In the genomic region with DNA sequence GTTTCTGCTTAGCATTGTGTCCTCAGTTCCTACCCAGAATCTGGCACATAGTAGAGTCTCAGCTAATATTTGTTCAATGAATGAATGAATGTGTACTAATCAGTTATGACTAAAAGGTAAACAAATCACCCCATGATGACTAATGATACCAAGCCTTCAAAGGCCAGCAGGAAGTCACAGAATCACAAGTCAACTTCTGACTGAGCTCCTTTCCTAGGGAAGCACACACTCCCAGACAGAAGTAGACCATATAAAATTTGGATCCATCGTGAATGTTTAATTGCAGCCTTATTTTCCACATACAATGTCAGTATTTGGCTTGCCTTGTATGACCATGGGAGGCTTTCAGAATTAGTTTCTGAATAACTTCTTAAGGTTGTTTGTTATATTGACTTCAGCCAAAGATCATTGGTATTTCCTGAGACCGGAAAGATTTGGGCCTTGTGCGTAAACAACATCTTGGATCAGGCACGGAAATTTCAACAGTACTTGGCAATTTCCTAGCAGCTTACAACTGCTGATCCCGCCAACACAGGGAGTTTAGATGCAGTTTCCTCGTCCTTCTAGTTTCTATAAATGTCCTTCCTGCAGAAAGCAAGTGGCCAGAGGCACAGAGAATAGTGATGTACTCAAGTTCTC, we compare ENCODE assay signal across 9 cellular contexts.
A peak's percentile ranks its signal among the peaks of the same experiment; 100 is the strongest.
DNase-seq lines count a peak whose midpoint lies in the region; ATAC-seq, FAIRE-seq and TF ChIP-seq lines count a peak whose summit lies in the region.
"Had no signal": no experiment of that assay in that cellular context is flagged by ENCODE, and none has a peak within 500 bp of the region (broad histone marks: within the 10 kb centered on the region; RNA-seq: fewer than 3 reads in every experiment).

No MANE protein-coding gene starts in this region.

- peak overlapping the region; percentile 47 for H3K4me2 ChIP-seq in endothelial cell of umbilical vein (ENCODE audit: insufficient read depth, low read length)

- no peaks in the 10 kb centered on the region for H3K9me1 ChIP-seq in endothelial cell of umbilical vein (replicated peaks; ENCODE audit: control insufficient read depth, extremely low read depth, insufficient read depth, low read length)

- intact Hi-C loops in endothelial cell of umbilical vein (cut with micrococcal nuclease) = loop anchor here (1.0 to 2.0 kb wide), 3 partner anchors 186 to 566 kb away; partner anchors contain the start of genes ATP1B1 and NME7
- intact Hi-C loops in tibial artery (cut with DNase I; ENCODE audit: low total_unique reads) = no loop called here

- DNase-seq in MG63 (peak; percentile 54), endothelial cell of umbilical vein (ENCODE audit: low read depth, low spot score) (peak; percentile 90), tibial artery (peak in 1 of 2 donors; percentile 44), DMS 273 treated with DMSO at 0.1 percent for 48 hours (lab: John Stamatoyannopoulos, UW) (no peak), NCI-H1105 (lab: John Stamatoyannopoulos, UW) (no peak)
- DNase-seq: Peyer's patch; stimulated activated CD4-positive, alpha-beta T cell treated with anti-CD3 and anti-CD28 coated beads, Interleukin-1b, Interleukin-23, amount 100 ng/mL, for 48 hours had no signal

- CTCF ChIA-PET in endothelial cell of umbilical vein (lab: Charles Lee) = interaction anchor here (0.7 to 1.8 kb wide), 5 partner anchors 12 to 428 kb away, joined by 3 to 9 read pairs (median 4); no protein-coding TSS in a partner anchor

- H3K27ac ChIP-seq in endothelial cell of umbilical vein (ENCODE audit: insufficient read depth, low read depth, low read length) = peak overlapping the region; percentile 84
- H3K27ac ChIP-seq in liver (ENCODE audit: low read depth in 1 of 2, low read length in 2 of 2) = no peak overlapping the region
- H3K27ac ChIP-seq in tibial artery = peak overlapping the region; percentile 35

- no peaks in the 10 kb centered on the region for H3K79me2 ChIP-seq in endothelial cell of umbilical vein (ENCODE audit: control insufficient read depth, insufficient read depth, low read length)

- H3K9me3 ChIP-seq in MG63 (no peaks in the 10 kb centered on the region; the same call in 1 of the 2 replicates), endothelial cell of umbilical vein (replicated peaks; ENCODE audit: control insufficient read depth, insufficient read depth, low read length) (no peaks in the 10 kb centered on the region), liver (ENCODE audit: control insufficient read depth in 4 of 4, low read length in 3 of 4) (no peaks in the 10 kb centered on the region), tibial artery (no peaks in the 10 kb centered on the region)
- H3K9me3 ChIP-seq: Peyer's patch had no signal

- POLR2A ChIA-PET in endothelial cell of umbilical vein (lab: Charles Lee) = no interaction called here

- no peak for TF ChIP-seq POLR2A in endothelial cell of umbilical vein (IDR thresholded peaks at IDR 0.05; ENCODE audit: low read depth, low read length)

- H2AFZ ChIP-seq in endothelial cell of umbilical vein (ENCODE audit: low read depth, low read length) = peak overlapping the region; percentile 46

- H3K4me3 ChIP-seq in MG63 = no peak overlapping the region
- H3K4me3 ChIP-seq in endothelial cell of umbilical vein (replicated peaks in 1 of 3; ENCODE audit: insufficient read depth in 1 of 3, low read depth in 1 of 3, low read length in 3 of 3) = peak overlapping the region in 1 of 3 experiments; percentile 21
- H3K4me3 ChIP-seq in liver (ENCODE audit: low read depth in 1 of 3, low read length in 3 of 3) = no peak overlapping the region
- H3K4me3 ChIP-seq in tibial artery = no peak overlapping the region
- H3K4me3 ChIP-seq: Peyer's patch had no signal

- dilution Hi-C loops in endothelial cell of umbilical vein (cut with MboI; ENCODE audit: extremely low pct_ligation_motif_present, low sequenced_read_pairs) = no loop called here

- 61% methylated on average over 6 of the region's 6 CpGs for WGBS in liver

- H4K20me1 ChIP-seq in endothelial cell of umbilical vein (replicated peaks; ENCODE audit: control insufficient read depth, extremely low read depth, insufficient read depth, low read length) = no peaks in the 10 kb centered on the region

- H3K4me1 ChIP-seq in endothelial cell of umbilical vein (ENCODE audit: control insufficient read depth, extremely low read depth, insufficient read depth, low read length) (peaks cover 59% of the 10 kb centered on the region), liver (ENCODE audit: control insufficient read depth in 4 of 4, insufficient read depth in 4 of 4, low read length in 3 of 4) (peaks cover 0 to 3% (median 0%) of the 10 kb centered on the region in 4 donors), tibial artery (peaks cover 0 to 8% (median 0%) of the 10 kb centered on the region in 4 donors)

- H3K9ac ChIP-seq in endothelial cell of umbilical vein (replicated peaks; ENCODE audit: extremely low read depth, insufficient read depth, low read length) = peak overlapping the region; percentile 48
- no peak overlapping the region for H3K9ac ChIP-seq in liver (ENCODE audit: low read depth in 1 of 2, low read length in 2 of 2)

- ATAC-seq in HG02642 (IDR thresholded peaks at IDR 0.05; ENCODE audit: poor library complexity, unreplicated experiment) = no peak

- H3K27me3 ChIP-seq in MG63 (no peaks in the 10 kb centered on the region), endothelial cell of umbilical vein (ENCODE audit: control insufficient read depth in 2 of 2, insufficient read depth in 2 of 2, low read length in 2 of 2) (no peaks in the 10 kb centered on the region), liver (ENCODE audit: control insufficient read depth in 4 of 4, insufficient read depth in 4 of 4, low read length in 3 of 4) (no peaks in the 10 kb centered on the region), tibial artery (no peaks in the 10 kb centered on the region)
- H3K27me3 ChIP-seq: Peyer's patch had no signal

- peak; percentile 90 for FAIRE-seq in endothelial cell of umbilical vein (lab: Jason Lieb, UNC)

- BruUV-seq in endothelial cell of umbilical vein (replicated peaks; lab: Mats Ljungman, UMichigan) = no TSS peak

- H3K36me3 ChIP-seq in MG63 (no peaks in the 10 kb centered on the region), endothelial cell of umbilical vein (ENCODE audit: control insufficient read depth in 2 of 2, extremely low read depth in 1 of 2, insufficient read depth in 2 of 2, low read length in 2 of 2) (no peaks in the 10 kb centered on the region), liver (ENCODE audit: control insufficient read depth in 4 of 4, insufficient read depth in 3 of 4, low read depth in 1 of 4, low read length in 3 of 4) (no peaks in the 10 kb centered on the region), tibial artery (no peaks in the 10 kb centered on the region)
- H3K36me3 ChIP-seq: Peyer's patch had no signal

- peak; percentile 44 to 55 for TF ChIP-seq RAD21 in liver (IDR thresholded peaks at IDR 0.05)

- TF ChIP-seq CTCF in endothelial cell of umbilical vein (IDR thresholded peaks at IDR 0.05; ENCODE audit: extremely low read depth in 1 of 2, insufficient read depth in 1 of 2, low read depth in 1 of 2, low read length in 2 of 2) (no peak), liver (IDR thresholded peaks at IDR 0.05; ENCODE audit: low read depth, low read length, missing input control) (no peak), tibial artery (IDR thresholded peaks at IDR 0.05) (no peak)

TF ChIP-seq in endothelial cell of umbilical vein, 7 proteins besides CTCF, POLR2A, EP300 and RAD21:
- peak; percentile 51 for TF ChIP-seq POLR2AphosphoS5 (IDR thresholded peaks at IDR 0.05; ENCODE audit: insufficient read depth, low read depth, low read length)
- peak; percentile 71 for TF ChIP-seq GATA2 (IDR thresholded peaks at IDR 0.05; ENCODE audit: insufficient read depth, insufficient read length, low read depth, low read length)
- peak; percentile 81 for TF ChIP-seq FOS (IDR thresholded peaks at IDR 0.05; ENCODE audit: borderline replicate concordance, insufficient read depth, low read length)
- TF ChIP-seq MYC (IDR thresholded peaks at IDR 0.05; ENCODE audit: low read depth, low read length) = no peak
- TF ChIP-seq MAX (IDR thresholded peaks at IDR 0.05; ENCODE audit: insufficient read depth, insufficient read length) = no peak
- TF ChIP-seq EZH2 (IDR thresholded peaks at IDR 0.05; ENCODE audit: borderline replicate concordance, low read depth, low read length, severe bottlenecking) = no peak
- peak; percentile 69 for TF ChIP-seq JUN (IDR thresholded peaks at IDR 0.05; ENCODE audit: borderline replicate concordance, insufficient read depth, insufficient read length, low read depth)

TF ChIP-seq in liver, 16 proteins besides CTCF, POLR2A, EP300 and RAD21:
- TF ChIP-seq HNF4G (IDR thresholded peaks at IDR 0.05) (no peak), RXRA (IDR thresholded peaks at IDR 0.05) (peak in 1 of 2 donors; percentile 21), ZBTB33 (IDR thresholded peaks at IDR 0.05) (no peak), NR2F2 (IDR thresholded peaks at IDR 0.05) (peak; percentile 90), MAX (IDR thresholded peaks at IDR 0.05) (peak; percentile 18), TAF1 (conservative IDR thresholded peaks at IDR 0.05) (no peak), YY1 (IDR thresholded peaks at IDR 0.05) (no peak), HNF4A (conservative IDR thresholded peaks at IDR 0.05) (no peak), SP1 (IDR thresholded peaks at IDR 0.05) (peak; percentile 48)

Comparison
In these comparisons a context has a peak if more than half of its experiments do, and no peak if none do; other contexts are left out.
1. DNase-seq: peak in MG63 (single experiment) and endothelial cell of umbilical vein (single experiment); none in DMS 273 treated with DMSO at 0.1 percent for 48 hours (single experiment) and NCI-H1105 (single experiment).
2. H3K27ac ChIP-seq: peak in endothelial cell of umbilical vein (single experiment) and tibial artery (2 of 2); none in liver (0 of 2).